1 cellular context compared by ENCODE assay signal in the genomic region with DNA sequence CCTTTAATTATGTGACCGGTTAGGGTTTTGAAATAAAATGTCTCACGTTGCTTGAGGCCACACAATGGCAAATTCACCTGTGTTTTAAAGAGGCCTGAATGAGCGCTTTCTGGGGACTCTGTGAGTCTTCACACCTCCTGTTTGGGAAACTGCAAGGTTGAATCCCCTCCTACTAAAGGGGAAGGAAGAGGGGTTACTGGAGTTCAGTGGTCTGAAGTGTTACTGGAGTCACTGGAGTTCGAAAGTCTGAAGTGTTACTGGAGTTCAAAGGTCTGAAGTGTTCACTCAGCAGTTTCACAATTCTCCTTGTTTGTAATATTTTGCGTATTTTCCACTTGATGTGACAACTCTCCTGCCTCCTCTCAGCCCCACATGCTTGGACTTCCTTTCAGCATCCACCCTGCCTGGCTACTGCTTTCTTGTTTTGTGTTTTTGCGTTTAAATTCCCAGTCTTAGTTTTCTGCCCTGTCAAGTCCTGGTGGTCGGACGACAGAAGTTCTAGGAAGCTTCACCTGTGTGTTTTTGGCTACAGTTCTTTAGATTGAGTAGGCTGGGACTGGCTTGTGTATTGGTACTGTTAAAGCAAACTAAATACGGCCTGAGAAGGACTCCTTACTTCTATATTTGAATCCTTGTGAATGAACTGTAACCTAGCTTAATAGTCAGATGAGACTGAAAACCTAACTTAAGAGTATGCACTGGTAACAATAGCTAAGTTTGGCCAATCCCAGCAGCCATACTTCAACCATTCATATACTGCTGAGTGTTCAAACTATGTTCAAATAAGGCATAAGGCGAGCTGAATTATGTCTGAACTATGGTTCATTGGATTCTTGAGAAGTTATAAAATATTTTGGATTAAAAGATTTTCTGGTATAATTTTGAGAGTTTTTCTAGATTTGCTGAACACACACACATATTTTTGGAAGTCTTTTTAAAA.
A peak's percentile ranks its signal among the peaks of the same experiment; 100 is the strongest.
TF ChIP-seq lines count a peak whose summit lies in the region.

No MANE protein-coding gene starts in this region.

TF ChIP-seq in HepG2, 621 proteins besides CTCF, POLR2A, EP300 and RAD21 (continued from another document and continues in another):
- no peak; the same call in 1 of the 2 replicates for TF ChIP-seq ZBTB49 (CRISPR knock-in tag; IDR thresholded peaks at IDR 0.05; ENCODE audit: borderline replicate concordance)
- TF ChIP-seq, protein P1, sequence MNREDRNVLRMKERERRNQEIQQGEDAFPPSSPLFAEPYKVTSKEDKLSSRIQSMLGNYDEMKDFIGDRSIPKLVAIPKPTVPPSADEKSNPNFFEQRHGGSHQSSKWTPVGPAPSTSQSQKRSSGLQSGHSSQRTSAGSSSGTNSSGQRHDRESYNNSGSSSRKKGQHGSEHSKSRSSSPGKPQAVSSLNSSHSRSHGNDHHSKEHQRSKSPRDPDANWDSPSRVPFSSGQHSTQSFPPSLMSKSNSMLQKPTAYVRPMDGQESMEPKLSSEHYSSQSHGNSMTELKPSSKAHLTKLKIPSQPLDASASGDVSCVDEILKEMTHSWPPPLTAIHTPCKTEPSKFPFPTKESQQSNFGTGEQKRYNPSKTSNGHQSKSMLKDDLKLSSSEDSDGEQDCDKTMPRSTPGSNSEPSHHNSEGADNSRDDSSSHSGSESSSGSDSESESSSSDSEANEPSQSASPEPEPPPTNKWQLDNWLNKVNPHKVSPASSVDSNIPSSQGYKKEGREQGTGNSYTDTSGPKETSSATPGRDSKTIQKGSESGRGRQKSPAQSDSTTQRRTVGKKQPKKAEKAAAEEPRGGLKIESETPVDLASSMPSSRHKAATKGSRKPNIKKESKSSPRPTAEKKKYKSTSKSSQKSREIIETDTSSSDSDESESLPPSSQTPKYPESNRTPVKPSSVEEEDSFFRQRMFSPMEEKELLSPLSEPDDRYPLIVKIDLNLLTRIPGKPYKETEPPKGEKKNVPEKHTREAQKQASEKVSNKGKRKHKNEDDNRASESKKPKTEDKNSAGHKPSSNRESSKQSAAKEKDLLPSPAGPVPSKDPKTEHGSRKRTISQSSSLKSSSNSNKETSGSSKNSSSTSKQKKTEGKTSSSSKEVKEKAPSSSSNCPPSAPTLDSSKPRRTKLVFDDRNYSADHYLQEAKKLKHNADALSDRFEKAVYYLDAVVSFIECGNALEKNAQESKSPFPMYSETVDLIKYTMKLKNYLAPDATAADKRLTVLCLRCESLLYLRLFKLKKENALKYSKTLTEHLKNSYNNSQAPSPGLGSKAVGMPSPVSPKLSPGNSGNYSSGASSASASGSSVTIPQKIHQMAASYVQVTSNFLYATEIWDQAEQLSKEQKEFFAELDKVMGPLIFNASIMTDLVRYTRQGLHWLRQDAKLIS (CRISPR knock-in tag; IDR thresholded peaks at IDR 0.05) = no peak
- TF ChIP-seq NFIC (IDR thresholded peaks at IDR 0.05; ENCODE audit: low read length) = peak; percentile 72
- peak; percentile 20; the same call in 1 of the 2 replicates for TF ChIP-seq CBX5 (CRISPR knock-in tag; IDR thresholded peaks at IDR 0.05; ENCODE audit: borderline replicate concordance)
- TF ChIP-seq PAWR (CRISPR knock-in tag; IDR thresholded peaks at IDR 0.05; ENCODE audit: borderline replicate concordance) = no peak
- TF ChIP-seq, protein P2, sequence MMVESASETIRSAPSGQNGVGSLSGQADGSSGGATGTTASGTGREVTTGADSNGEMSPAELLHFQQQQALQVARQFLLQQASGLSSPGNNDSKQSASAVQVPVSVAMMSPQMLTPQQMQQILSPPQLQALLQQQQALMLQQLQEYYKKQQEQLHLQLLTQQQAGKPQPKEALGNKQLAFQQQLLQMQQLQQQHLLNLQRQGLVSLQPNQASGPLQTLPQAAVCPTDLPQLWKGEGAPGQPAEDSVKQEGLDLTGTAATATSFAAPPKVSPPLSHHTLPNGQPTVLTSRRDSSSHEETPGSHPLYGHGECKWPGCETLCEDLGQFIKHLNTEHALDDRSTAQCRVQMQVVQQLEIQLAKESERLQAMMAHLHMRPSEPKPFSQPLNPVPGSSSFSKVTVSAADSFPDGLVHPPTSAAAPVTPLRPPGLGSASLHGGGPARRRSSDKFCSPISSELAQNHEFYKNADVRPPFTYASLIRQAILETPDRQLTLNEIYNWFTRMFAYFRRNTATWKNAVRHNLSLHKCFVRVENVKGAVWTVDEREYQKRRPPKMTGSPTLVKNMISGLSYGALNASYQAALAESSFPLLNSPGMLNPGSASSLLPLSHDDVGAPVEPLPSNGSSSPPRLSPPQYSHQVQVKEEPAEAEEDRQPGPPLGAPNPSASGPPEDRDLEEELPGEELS (CRISPR knock-in tag; IDR thresholded peaks at IDR 0.05) = peak; percentile 77
- TF ChIP-seq ZNF124 (CRISPR knock-in tag; IDR thresholded peaks at IDR 0.05) = no peak
- no peak; the same call in 1 of the 2 replicates for TF ChIP-seq ZNF746 (CRISPR knock-in tag; IDR thresholded peaks at IDR 0.05)
- no peak; the same call in 1 of the 2 replicates for TF ChIP-seq HOXA5 (CRISPR knock-in tag; IDR thresholded peaks at IDR 0.05)
- TF ChIP-seq ZNF816 (CRISPR knock-in tag; IDR thresholded peaks at IDR 0.05; ENCODE audit: borderline replicate concordance) = no peak; the same call in 1 of the 2 replicates
- TF ChIP-seq DPF2 (CRISPR knock-in tag; IDR thresholded peaks at IDR 0.05; ENCODE audit: borderline replicate concordance, low read depth) = 0 out of 2 replicates have a peak, but pooled peaks have one; percentile 40
- no peak for TF ChIP-seq ZNF569 (CRISPR knock-in tag; IDR thresholded peaks at IDR 0.05; ENCODE audit: borderline replicate concordance)
- no peak for TF ChIP-seq MED13 (CRISPR knock-in tag; IDR thresholded peaks at IDR 0.05)
- TF ChIP-seq ZNF136 (CRISPR knock-in tag; IDR thresholded peaks at IDR 0.05; ENCODE audit: low read depth) = no peak
- no peak for TF ChIP-seq ZNF7 (CRISPR knock-in tag; IDR thresholded peaks at IDR 0.05)
- TF ChIP-seq ZNF598 (CRISPR knock-in tag; IDR thresholded peaks at IDR 0.05; ENCODE audit: borderline replicate concordance) = no peak
- no peak; the same call in 1 of the 2 replicates for TF ChIP-seq NFATC3 (CRISPR knock-in tag; IDR thresholded peaks at IDR 0.05)
- peak; percentile 11; the same call in 1 of the 2 replicates for TF ChIP-seq SIX1 (CRISPR knock-in tag; IDR thresholded peaks at IDR 0.05; ENCODE audit: borderline replicate concordance)
- peak; percentile 92 for TF ChIP-seq CEBPB (IDR thresholded peaks at IDR 0.05; ENCODE audit: borderline replicate concordance, low read depth, low read length)
- no peak for TF ChIP-seq ZNF564 (CRISPR knock-in tag; IDR thresholded peaks at IDR 0.05)
- TF ChIP-seq, protein P3, sequence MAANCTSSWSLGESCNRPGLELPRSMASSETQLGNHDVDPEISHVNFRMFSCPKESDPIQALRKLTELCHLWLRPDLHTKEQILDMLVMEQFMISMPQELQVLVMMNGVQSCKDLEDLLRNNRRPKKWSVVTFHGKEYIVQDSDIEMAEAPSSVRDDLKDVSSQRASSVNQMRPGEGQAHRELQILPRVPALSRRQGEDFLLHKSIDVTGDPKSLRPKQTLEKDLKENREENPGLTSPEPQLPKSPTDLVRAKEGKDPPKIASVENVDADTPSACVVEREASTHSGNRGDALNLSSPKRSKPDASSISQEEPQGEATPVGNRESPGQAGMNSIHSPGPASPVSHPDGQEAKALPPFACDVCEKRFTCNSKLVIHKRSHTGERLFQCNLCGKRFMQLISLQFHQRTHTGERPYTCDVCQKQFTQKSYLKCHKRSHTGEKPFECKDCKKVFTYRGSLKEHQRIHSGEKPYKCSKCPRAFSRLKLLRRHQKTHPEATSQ (CRISPR knock-in tag; IDR thresholded peaks at IDR 0.05; ENCODE audit: borderline replicate concordance) = peak; percentile 48; the same call in 1 of the 2 replicates
- TF ChIP-seq CREB3 (CRISPR knock-in tag; IDR thresholded peaks at IDR 0.05) = no peak
- TF ChIP-seq ZNF740 (CRISPR knock-in tag; IDR thresholded peaks at IDR 0.05) = no peak
- TF ChIP-seq ZXDC (CRISPR knock-in tag; IDR thresholded peaks at IDR 0.05) = no peak
- peak; percentile 76 for TF ChIP-seq TARDBP (CRISPR knock-in tag; IDR thresholded peaks at IDR 0.05)
- no peak for TF ChIP-seq ZBTB10 (CRISPR knock-in tag; IDR thresholded peaks at IDR 0.05; ENCODE audit: borderline replicate concordance)
- no peak for TF ChIP-seq ELK4 (CRISPR knock-in tag; IDR thresholded peaks at IDR 0.05; ENCODE audit: borderline replicate concordance)
- TF ChIP-seq ZNF441 (CRISPR knock-in tag; IDR thresholded peaks at IDR 0.05; ENCODE audit: borderline replicate concordance) = peak; percentile 51; the same call in 1 of the 2 replicates
- no peak for TF ChIP-seq ZNF776 (CRISPR knock-in tag; IDR thresholded peaks at IDR 0.05)
- TF ChIP-seq ELF3 (CRISPR knock-in tag; IDR thresholded peaks at IDR 0.05) = peak; percentile 70
- peak; percentile 35; the same call in 1 of the 2 replicates for TF ChIP-seq RCOR2 (CRISPR knock-in tag; IDR thresholded peaks at IDR 0.05)
- TF ChIP-seq ZNF891 (CRISPR knock-in tag; IDR thresholded peaks at IDR 0.05) = no peak
- 0 out of 2 replicates have a peak, but pooled peaks have one; percentile 23 for TF ChIP-seq ZNF34 (CRISPR knock-in tag; IDR thresholded peaks at IDR 0.05; ENCODE audit: borderline replicate concordance)
- TF ChIP-seq SMAD9 (CRISPR knock-in tag; IDR thresholded peaks at IDR 0.05) = no peak
- TF ChIP-seq XBP1 (CRISPR knock-in tag; IDR thresholded peaks at IDR 0.05) = no peak; the same call in 1 of the 2 replicates
- TF ChIP-seq ATM (IDR thresholded peaks at IDR 0.05; ENCODE audit: borderline replicate concordance) = no peak
- TF ChIP-seq NCOA5 (CRISPR knock-in tag; IDR thresholded peaks at IDR 0.05) = no peak
- TF ChIP-seq FOXA1 (IDR thresholded peaks at IDR 0.05) = no peak
- peak; percentile 25; the same call in 1 of the 2 replicates for TF ChIP-seq FOXA1 (CRISPR knock-in tag; IDR thresholded peaks at IDR 0.05)
- TF ChIP-seq NONO (IDR thresholded peaks at IDR 0.05) = no peak
- TF ChIP-seq NONO (CRISPR knock-in tag; conservative IDR thresholded peaks at IDR 0.05) = no peak
